In genomic region chr14:35044939-35045797, GRCh38 we compare ENCODE assay signal across 8 cellular contexts. TPM values are rescaled to one million over a fixed set of nuclear protein-coding genes. Genes with fewer than 3 reads are reported as not detected.
DNase-seq lines count a peak whose midpoint lies in the region; ATAC-seq and TF ChIP-seq lines count a peak whose summit lies in the region.

No MANE protein-coding gene starts in this region.

- no peaks in the 10 kb centered on the region for H3K4me1 ChIP-seq in mesodermal cell (ENCODE audit: control insufficient read depth, insufficient read depth, low read length, poor library complexity, severe bottlenecking)
- no peaks in the 10 kb centered on the region for H3K4me1 ChIP-seq in uterus

- H3K27me3 ChIP-seq in uterus = no peaks in the 10 kb centered on the region

- peak overlapping the region; percentile 95 for H3K4me3 Mint-ChIP-seq in central memory CD8-positive, alpha-beta T cell

- H3K36me3 Mint-ChIP-seq in central memory CD8-positive, alpha-beta T cell (ENCODE audit: insufficient read depth) = peaks cover 24% of the 10 kb centered on the region

- intact Hi-C loops in uterus (cut with DNase I; ENCODE audit: low total_unique reads) = loop anchor here (10.0 kb wide), 1 partner anchor 60 kb away; the partner anchor contains the start of gene SRP54

- DNase-seq in CD1c-positive myeloid dendritic cell (ENCODE audit: extremely low spot score) (peak; percentile 55), LNCaP clone FGC (ENCODE audit: low read depth) (no peak), uterus (no peak), left lobe of liver (ENCODE audit: low spot score) (no peak)
- no peak for DNase-seq in central memory CD8-positive, alpha-beta T cell (ENCODE audit: low spot score in 2 of 2)

- 59 to 77% methylated on average over 7 of the region's 8 CpGs for WGBS in mesodermal cell (ENCODE audit: insufficient coverage in 2 of 2), 2 experiments

- no peaks in the 10 kb centered on the region for H3K27me3 Mint-ChIP-seq in central memory CD8-positive, alpha-beta T cell

- no peak for TF ChIP-seq POLR2A in uterus (IDR thresholded peaks at IDR 0.05)

- TF ChIP-seq CTCF in LNCaP clone FGC (IDR thresholded peaks at IDR 0.05; ENCODE audit: control insufficient read depth, extremely low read depth, insufficient read depth) (no peak), uterus (IDR thresholded peaks at IDR 0.05) (no peak)

- H3K4me3 ChIP-seq in LNCaP clone FGC (ENCODE audit: low read depth, low read length) (peak overlapping the region; percentile 83), mesodermal cell (ENCODE audit: extremely low read depth, insufficient read depth, low read length, poor library complexity, severe bottlenecking) (peak overlapping the region; percentile 95), uterus (peak overlapping the region; percentile 69 to 82)

- peak overlapping the region; percentile 94 for H3K27ac Mint-ChIP-seq in central memory CD8-positive, alpha-beta T cell (ENCODE audit: low read depth)

- peak overlapping the region; percentile 94 for H3K27ac ChIP-seq in mesodermal cell (ENCODE audit: low read depth, low read length, severe bottlenecking)
- H3K27ac ChIP-seq in uterus = peak overlapping the region; percentile 89 to 95

- H3K36me3 ChIP-seq in mesodermal cell (ENCODE audit: control insufficient read depth, insufficient read depth, low read length) = peaks cover 12% of the 10 kb centered on the region
- no peaks in the 10 kb centered on the region for H3K36me3 ChIP-seq in uterus

- H3K9me3 ChIP-seq in mesodermal cell (ENCODE audit: control insufficient read depth, low read length) = no peaks in the 10 kb centered on the region
- no peaks in the 10 kb centered on the region for H3K9me3 ChIP-seq in uterus

- H3K9me3 Mint-ChIP-seq in central memory CD8-positive, alpha-beta T cell = no peaks in the 10 kb centered on the region

- ATAC-seq in central memory CD8-positive, alpha-beta T cell (replicated peaks; ENCODE audit: extremely low read depth, poor library complexity, severe bottlenecking) = no peak
- no peak for ATAC-seq in HG02981 (IDR thresholded peaks at IDR 0.05; ENCODE audit: unreplicated experiment)
- no peak for ATAC-seq in HG03432 (IDR thresholded peaks at IDR 0.05; ENCODE audit: unreplicated experiment)
- ATAC-seq in left lobe of liver = no peak

- peaks cover 26% of the 10 kb centered on the region for H3K4me1 Mint-ChIP-seq in central memory CD8-positive, alpha-beta T cell

RNA-seq across cellular contexts. Expression of gene FAM177A1, which starts 0.9 kb away (rescaled TPM):
- polyA plus RNA-seq in mesodermal cell (2013, experiment 1 of 2) = 43.0 TPM
- polyA plus RNA-seq in mesodermal cell (2013, experiment 2 of 2) = 50.1 TPM
- total RNA-seq in uterus (10 to 100 TPM; 12.4 to 82.2 (median 36.7) TPM), left lobe of liver (48.2 TPM)
